17 cellular contexts compared by ENCODE assay signal in genomic region chr3:57570051-57570450, GRCh38. TPM values are rescaled to one million over a fixed set of nuclear protein-coding genes. Genes with fewer than 3 reads are reported as not detected.
DNase-seq lines count a peak whose midpoint lies in the region; ATAC-seq lines count a peak whose summit lies in the region.
"Had no signal": no experiment of that assay in that cellular context is flagged by ENCODE, and none has a peak within 500 bp of the region (broad histone marks: within the 10 kb centered on the region; RNA-seq: fewer than 3 reads in every experiment).

No MANE protein-coding gene starts in this region.

- H3K27me3 Mint-ChIP-seq in activated naive CD8-positive, alpha-beta T cell: no peaks in the 10 kb centered on the region
- H3K27me3 Mint-ChIP-seq in activated naive CD8-positive, alpha-beta T cell treated with anti-CD3 and anti-CD28 coated beads for 36 hours: no peaks in the 10 kb centered on the region
- no peaks in the 10 kb centered on the region for H3K27me3 Mint-ChIP-seq in naive thymus-derived CD8-positive, alpha-beta T cell

- H3K9me3 Mint-ChIP-seq in activated naive CD8-positive, alpha-beta T cell (ENCODE audit: low read depth): no peaks in the 10 kb centered on the region
- H3K9me3 Mint-ChIP-seq in activated naive CD8-positive, alpha-beta T cell treated with anti-CD3 and anti-CD28 coated beads for 36 hours: no peaks in the 10 kb centered on the region
- H3K9me3 Mint-ChIP-seq in naive thymus-derived CD8-positive, alpha-beta T cell: no peaks in the 10 kb centered on the region
- H3K9me3 Mint-ChIP-seq: CD14-positive monocyte; CD8-positive, alpha-beta T cell had no signal

- H3K27ac Mint-ChIP-seq in activated naive CD8-positive, alpha-beta T cell: peak overlapping the region; percentile 46
- H3K27ac Mint-ChIP-seq in activated naive CD8-positive, alpha-beta T cell treated with anti-CD3 and anti-CD28 coated beads for 36 hours: no peak overlapping the region
- peak overlapping the region in 6 of 10 donors; percentile 20 to 69 (median 46) for H3K27ac Mint-ChIP-seq in naive thymus-derived CD8-positive, alpha-beta T cell
- H3K27ac Mint-ChIP-seq: CD8-positive, alpha-beta T cell had no signal

- POLR2A ChIA-PET in naive thymus-derived CD8-positive, alpha-beta T cell (lab: Charles Lee): interaction anchor here (0.6 to 1.3 kb wide), 2 partner anchors 31 to 123 kb away, joined by 3 read pairs; partner anchors contain the start of gene DENND6A

- peaks cover 4% of the 10 kb centered on the region for H3K36me3 Mint-ChIP-seq in activated naive CD8-positive, alpha-beta T cell
- peaks cover 22% of the 10 kb centered on the region for H3K36me3 Mint-ChIP-seq in activated naive CD8-positive, alpha-beta T cell treated with anti-CD3 and anti-CD28 coated beads for 36 hours
- H3K36me3 Mint-ChIP-seq in naive thymus-derived CD8-positive, alpha-beta T cell: peaks cover 0 to 84% (median 1%) of the 10 kb centered on the region in 3 donors

- peaks cover 14% of the 10 kb centered on the region for H3K4me1 Mint-ChIP-seq in activated naive CD8-positive, alpha-beta T cell (ENCODE audit: low read depth)
- peaks cover 8% of the 10 kb centered on the region for H3K4me1 Mint-ChIP-seq in activated naive CD8-positive, alpha-beta T cell treated with anti-CD3 and anti-CD28 coated beads for 36 hours
- peaks cover 0 to 6% (median 5%) of the 10 kb centered on the region in 4 donors for H3K4me1 Mint-ChIP-seq in naive thymus-derived CD8-positive, alpha-beta T cell
- H3K4me1 Mint-ChIP-seq: CD14-positive monocyte had no signal

- no peak overlapping the region for H3K4me3 Mint-ChIP-seq in activated naive CD8-positive, alpha-beta T cell
- no peak overlapping the region for H3K4me3 Mint-ChIP-seq in activated naive CD8-positive, alpha-beta T cell treated with anti-CD3 and anti-CD28 coated beads for 36 hours
- H3K4me3 Mint-ChIP-seq in naive thymus-derived CD8-positive, alpha-beta T cell: no peak overlapping the region
- H3K4me3 Mint-ChIP-seq: CD14-positive monocyte; CD8-positive, alpha-beta T cell had no signal

- DNase-seq in activated naive CD8-positive, alpha-beta T cell treated with anti-CD3 and anti-CD28 coated beads for 36 hours: no peak
- DNase-seq in left lobe of liver (ENCODE audit: low spot score) (no peak), A172 (ENCODE audit: low spot score) (no peak)
- DNase-seq in naive thymus-derived CD8-positive, alpha-beta T cell: no peak
- no peak for DNase-seq in NK-92 treated with Interleukin-12 subunit alpha and Interleukin-12 subunit beta, amount 100 ng/mL, for 24 hours (lab: John Stamatoyannopoulos, UW)
- DNase-seq: 8988T; AML-193; Calu3; CD8-positive, alpha-beta T cell; DMS79 treated with DMSO at 0.1 percent for 48 hours; GF-D8; GOT3; H7 had no signal

- ATAC-seq in left lobe of liver: peak; percentile 38
- ATAC-seq in naive thymus-derived CD8-positive, alpha-beta T cell: no peak
- ATAC-seq in activated CD4-positive, CD25-positive, alpha-beta regulatory T cell treated with anti-CD3 and anti-CD28 coated beads, Interleukin-2, amount 50 U/mL, for 24 hours: no peak
- ATAC-seq: CD8-positive, alpha-beta T cell; HCT116 had no signal

RNA-seq across cellular contexts. Expression of gene PDE12, which starts 14.0 kb away (rescaled TPM):
- total RNA-seq in activated naive CD8-positive, alpha-beta T cell treated with anti-CD3 and anti-CD28 coated beads for 36 hours: 10 to 100 TPM; 30.8 to 31.0 TPM
- total RNA-seq in left lobe of liver: 13.3 TPM
- total RNA-seq in naive thymus-derived CD8-positive, alpha-beta T cell: 10 to 100 TPM; 25.6 to 26.2 TPM
- 10 to 100 TPM; 11.3 to 17.5 (median 14.1) TPM for polyA plus RNA-seq in naive thymus-derived CD8-positive, alpha-beta T cell
- total RNA-seq in A172 (2014; rRNA removed; shearing (Covaris generic)): 12.2 and 14.0 TPM in 2 replicates

RNA-seq across cellular contexts. Expression of gene DNAH12, which starts 25.9 kb away (rescaled TPM):
- total RNA-seq in activated naive CD8-positive, alpha-beta T cell treated with anti-CD3 and anti-CD28 coated beads for 36 hours: under 1 TPM in 1 of 2 experiments, not detected in 1; 0.08 TPM
- 0.20 TPM for total RNA-seq in left lobe of liver
- total RNA-seq in naive thymus-derived CD8-positive, alpha-beta T cell: under 1 TPM; 0.65 to 0.66 TPM
- not detected for polyA plus RNA-seq in naive thymus-derived CD8-positive, alpha-beta T cell
- total RNA-seq in A172 (2014; rRNA removed; shearing (Covaris generic)): 0.12 TPM in 1 of 2 replicates, not detected in the other
- total RNA-seq: H7 had no signal
- polyA plus RNA-seq: CD14-positive monocyte had no signal

RNA-seq across cellular contexts. Expression of gene ARF4, which starts 27.1 kb away (rescaled TPM):
- total RNA-seq in activated naive CD8-positive, alpha-beta T cell treated with anti-CD3 and anti-CD28 coated beads for 36 hours: 10 to 100 TPM; 67.4 to 67.8 TPM
- total RNA-seq in left lobe of liver: 62.3 TPM
- total RNA-seq in naive thymus-derived CD8-positive, alpha-beta T cell: 10 to 100 TPM; 43.6 to 52.0 TPM
- 100 to 1,000 TPM; 112 to 116 (median 115) TPM for polyA plus RNA-seq in naive thymus-derived CD8-positive, alpha-beta T cell
- 197 and 254 TPM in 2 replicates for total RNA-seq in A172 (2014; rRNA removed; shearing (Covaris generic))
